Comparison of ENCODE assay signal across 11 cellular contexts in the genomic region with DNA sequence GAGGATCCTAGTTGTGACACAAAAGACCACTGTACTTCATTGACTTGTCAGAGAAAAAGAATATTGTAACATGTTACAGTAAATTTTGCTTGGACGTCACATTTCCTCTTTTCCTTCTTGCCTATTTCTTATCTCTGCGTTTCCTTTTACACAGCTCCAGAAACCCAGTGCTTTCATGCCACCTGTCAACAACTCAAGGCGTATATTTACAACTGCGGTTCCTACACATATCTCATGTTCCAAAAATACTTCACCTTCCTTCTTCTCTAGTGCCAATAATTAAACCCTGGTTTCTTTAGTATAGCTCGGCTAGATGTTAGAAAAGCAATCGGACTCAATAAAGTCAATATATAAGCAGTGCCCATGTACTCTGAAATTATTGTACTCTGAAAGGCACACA.
"Had no signal": no experiment of that assay in that cellular context is flagged by ENCODE, and none has a peak within 500 bp of the region (broad histone marks: within the 10 kb centered on the region; RNA-seq: fewer than 3 reads in every experiment).

No MANE protein-coding gene starts in this region.

- H3K27me3 ChIP-seq: thyroid gland had no signal

- ATAC-seq: naive thymus-derived CD4-positive, alpha-beta T cell had no signal

- H3K27ac ChIP-seq: coronary artery, suprapubic skin, thyroid gland had no signal

- DNase-seq: effector CD4-positive, alpha-beta T cell; endodermal cell; immature natural killer cell; naive thymus-derived CD4-positive, alpha-beta T cell; posterior cingulate gyrus; small intestine; stimulated activated CD4-positive, alpha-beta T cell treated with anti-CD3 and anti-CD28 coated beads, Interleukin-12 subunit alpha, Interleukin-12 subunit beta, amount 100 ng/mL, for 4 hours; stimulated activated naive CD4-positive, alpha-beta T cell treated with Interleukin-2 at 50 U/mL for 16 hours; thyroid gland had no signal

- H3K4me3 ChIP-seq: coronary artery, suprapubic skin, thyroid gland had no signal

- H3K36me3 ChIP-seq: suprapubic skin, thyroid gland had no signal

- H3K4me1 ChIP-seq: suprapubic skin, thyroid gland had no signal

- H3K9me3 ChIP-seq: suprapubic skin, thyroid gland had no signal
